1 cellular context compared by ENCODE assay signal in the genomic region with DNA sequence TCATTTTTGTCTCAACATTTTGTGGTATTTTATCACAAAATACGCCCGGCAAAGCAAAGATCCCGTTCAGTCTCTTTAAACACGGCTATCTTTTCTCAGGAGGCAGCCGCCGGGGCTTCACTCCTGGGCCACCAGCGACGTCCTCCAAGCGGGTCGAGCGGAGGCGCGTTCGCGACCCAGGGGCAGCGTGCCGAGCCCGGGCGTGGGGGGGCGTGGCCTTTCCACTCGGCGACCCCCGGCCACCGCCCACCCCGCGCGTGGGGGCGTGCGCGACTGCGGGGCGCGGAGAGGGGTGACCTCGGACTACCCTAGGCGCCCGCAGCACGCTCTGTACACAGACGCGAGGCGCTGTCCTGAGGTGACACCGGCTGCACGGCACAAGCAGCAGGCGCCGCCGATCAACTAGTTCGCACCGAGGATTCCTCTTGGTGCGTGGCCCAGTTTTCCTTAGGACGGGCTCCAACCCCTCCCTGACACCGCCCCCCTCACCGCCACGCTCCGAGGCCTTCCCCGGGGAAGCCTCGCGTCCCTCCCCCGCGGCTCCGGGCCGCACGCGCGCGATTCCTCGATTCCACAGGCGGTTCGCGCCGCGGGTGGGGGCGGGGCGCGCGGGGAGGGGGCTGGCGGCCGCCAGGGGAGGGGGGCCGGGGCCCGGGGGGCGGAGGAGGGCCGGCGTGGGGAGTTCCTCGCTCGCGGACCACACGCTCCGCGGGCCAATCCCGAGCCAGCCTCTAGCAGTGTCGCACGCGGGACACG.
TF ChIP-seq lines count a peak whose summit lies in the region.

No MANE protein-coding gene starts in this region.

TF ChIP-seq in HepG2, 621 proteins besides CTCF, POLR2A, EP300 and RAD21 (continued from another document and continues in another):
- TF ChIP-seq, protein P1, sequence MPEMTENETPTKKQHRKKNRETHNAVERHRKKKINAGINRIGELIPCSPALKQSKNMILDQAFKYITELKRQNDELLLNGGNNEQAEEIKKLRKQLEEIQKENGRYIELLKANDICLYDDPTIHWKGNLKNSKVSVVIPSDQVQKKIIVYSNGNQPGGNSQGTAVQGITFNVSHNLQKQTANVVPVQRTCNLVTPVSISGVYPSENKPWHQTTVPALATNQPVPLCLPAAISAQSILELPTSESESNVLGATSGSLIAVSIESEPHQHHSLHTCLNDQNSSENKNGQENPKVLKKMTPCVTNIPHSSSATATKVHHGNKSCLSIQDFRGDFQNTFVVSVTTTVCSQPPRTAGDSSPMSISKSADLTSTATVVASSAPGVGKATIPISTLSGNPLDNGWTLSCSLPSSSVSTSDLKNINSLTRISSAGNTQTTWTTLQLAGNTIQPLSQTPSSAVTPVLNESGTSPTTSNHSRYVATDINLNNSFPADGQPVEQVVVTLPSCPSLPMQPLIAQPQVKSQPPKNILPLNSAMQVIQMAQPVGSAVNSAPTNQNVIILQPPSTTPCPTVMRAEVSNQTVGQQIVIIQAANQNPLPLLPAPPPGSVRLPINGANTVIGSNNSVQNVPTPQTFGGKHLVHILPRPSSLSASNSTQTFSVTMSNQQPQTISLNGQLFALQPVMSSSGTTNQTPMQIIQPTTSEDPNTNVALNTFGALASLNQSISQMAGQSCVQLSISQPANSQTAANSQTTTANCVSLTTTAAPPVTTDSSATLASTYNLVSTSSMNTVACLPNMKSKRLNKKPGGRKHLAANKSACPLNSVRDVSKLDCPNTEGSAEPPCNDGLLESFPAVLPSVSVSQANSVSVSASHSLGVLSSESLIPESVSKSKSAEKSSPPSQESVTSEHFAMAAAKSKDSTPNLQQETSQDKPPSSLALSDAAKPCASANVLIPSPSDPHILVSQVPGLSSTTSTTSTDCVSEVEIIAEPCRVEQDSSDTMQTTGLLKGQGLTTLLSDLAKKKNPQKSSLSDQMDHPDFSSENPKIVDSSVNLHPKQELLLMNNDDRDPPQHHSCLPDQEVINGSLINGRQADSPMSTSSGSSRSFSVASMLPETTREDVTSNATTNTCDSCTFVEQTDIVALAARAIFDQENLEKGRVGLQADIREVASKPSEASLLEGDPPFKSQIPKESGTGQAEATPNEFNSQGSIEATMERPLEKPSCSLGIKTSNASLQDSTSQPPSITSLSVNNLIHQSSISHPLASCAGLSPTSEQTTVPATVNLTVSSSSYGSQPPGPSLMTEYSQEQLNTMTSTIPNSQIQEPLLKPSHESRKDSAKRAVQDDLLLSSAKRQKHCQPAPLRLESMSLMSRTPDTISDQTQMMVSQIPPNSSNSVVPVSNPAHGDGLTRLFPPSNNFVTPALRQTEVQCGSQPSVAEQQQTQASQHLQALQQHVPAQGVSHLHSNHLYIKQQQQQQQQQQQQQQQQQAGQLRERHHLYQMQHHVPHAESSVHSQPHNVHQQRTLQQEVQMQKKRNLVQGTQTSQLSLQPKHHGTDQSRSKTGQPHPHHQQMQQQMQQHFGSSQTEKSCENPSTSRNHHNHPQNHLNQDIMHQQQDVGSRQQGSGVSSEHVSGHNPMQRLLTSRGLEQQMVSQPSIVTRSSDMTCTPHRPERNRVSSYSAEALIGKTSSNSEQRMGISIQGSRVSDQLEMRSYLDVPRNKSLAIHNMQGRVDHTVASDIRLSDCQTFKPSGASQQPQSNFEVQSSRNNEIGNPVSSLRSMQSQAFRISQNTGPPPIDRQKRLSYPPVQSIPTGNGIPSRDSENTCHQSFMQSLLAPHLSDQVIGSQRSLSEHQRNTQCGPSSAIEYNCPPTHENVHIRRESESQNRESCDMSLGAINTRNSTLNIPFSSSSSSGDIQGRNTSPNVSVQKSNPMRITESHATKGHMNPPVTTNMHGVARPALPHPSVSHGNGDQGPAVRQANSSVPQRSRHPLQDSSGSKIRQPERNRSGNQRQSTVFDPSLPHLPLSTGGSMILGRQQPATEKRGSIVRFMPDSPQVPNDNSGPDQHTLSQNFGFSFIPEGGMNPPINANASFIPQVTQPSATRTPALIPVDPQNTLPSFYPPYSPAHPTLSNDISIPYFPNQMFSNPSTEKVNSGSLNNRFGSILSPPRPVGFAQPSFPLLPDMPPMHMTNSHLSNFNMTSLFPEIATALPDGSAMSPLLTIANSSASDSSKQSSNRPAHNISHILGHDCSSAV (CRISPR knock-in tag; IDR thresholded peaks at IDR 0.05; ENCODE audit: borderline replicate concordance) = no peak
- TF ChIP-seq ZNF253 (CRISPR knock-in tag; IDR thresholded peaks at IDR 0.05; ENCODE audit: borderline replicate concordance) = peak; percentile 78; the same call in 1 of the 2 replicates
- no peak for TF ChIP-seq TCF12 (IDR thresholded peaks at IDR 0.05)
- TF ChIP-seq TCF12 (CRISPR knock-in tag; IDR thresholded peaks at IDR 0.05) = 0 out of 2 replicates have a peak, but pooled peaks have one; percentile 57
- peak; percentile 29; the same call in 1 of the 2 replicates for TF ChIP-seq ZNF607 (CRISPR knock-in tag; IDR thresholded peaks at IDR 0.05; ENCODE audit: borderline replicate concordance)
- no peak for TF ChIP-seq PITX1 (CRISPR knock-in tag; IDR thresholded peaks at IDR 0.05)
- 0 out of 2 replicates have a peak, but pooled peaks have one; percentile 36 for TF ChIP-seq KDM2A (CRISPR knock-in tag; IDR thresholded peaks at IDR 0.05; ENCODE audit: borderline replicate concordance, low read depth)
- no peak for TF ChIP-seq HMG20A (CRISPR knock-in tag; IDR thresholded peaks at IDR 0.05; ENCODE audit: borderline replicate concordance)
- 0 out of 2 replicates have a peak, but pooled peaks have one; percentile 40 for TF ChIP-seq JUND (CRISPR knock-in tag; IDR thresholded peaks at IDR 0.05)
- TF ChIP-seq, protein P2, sequence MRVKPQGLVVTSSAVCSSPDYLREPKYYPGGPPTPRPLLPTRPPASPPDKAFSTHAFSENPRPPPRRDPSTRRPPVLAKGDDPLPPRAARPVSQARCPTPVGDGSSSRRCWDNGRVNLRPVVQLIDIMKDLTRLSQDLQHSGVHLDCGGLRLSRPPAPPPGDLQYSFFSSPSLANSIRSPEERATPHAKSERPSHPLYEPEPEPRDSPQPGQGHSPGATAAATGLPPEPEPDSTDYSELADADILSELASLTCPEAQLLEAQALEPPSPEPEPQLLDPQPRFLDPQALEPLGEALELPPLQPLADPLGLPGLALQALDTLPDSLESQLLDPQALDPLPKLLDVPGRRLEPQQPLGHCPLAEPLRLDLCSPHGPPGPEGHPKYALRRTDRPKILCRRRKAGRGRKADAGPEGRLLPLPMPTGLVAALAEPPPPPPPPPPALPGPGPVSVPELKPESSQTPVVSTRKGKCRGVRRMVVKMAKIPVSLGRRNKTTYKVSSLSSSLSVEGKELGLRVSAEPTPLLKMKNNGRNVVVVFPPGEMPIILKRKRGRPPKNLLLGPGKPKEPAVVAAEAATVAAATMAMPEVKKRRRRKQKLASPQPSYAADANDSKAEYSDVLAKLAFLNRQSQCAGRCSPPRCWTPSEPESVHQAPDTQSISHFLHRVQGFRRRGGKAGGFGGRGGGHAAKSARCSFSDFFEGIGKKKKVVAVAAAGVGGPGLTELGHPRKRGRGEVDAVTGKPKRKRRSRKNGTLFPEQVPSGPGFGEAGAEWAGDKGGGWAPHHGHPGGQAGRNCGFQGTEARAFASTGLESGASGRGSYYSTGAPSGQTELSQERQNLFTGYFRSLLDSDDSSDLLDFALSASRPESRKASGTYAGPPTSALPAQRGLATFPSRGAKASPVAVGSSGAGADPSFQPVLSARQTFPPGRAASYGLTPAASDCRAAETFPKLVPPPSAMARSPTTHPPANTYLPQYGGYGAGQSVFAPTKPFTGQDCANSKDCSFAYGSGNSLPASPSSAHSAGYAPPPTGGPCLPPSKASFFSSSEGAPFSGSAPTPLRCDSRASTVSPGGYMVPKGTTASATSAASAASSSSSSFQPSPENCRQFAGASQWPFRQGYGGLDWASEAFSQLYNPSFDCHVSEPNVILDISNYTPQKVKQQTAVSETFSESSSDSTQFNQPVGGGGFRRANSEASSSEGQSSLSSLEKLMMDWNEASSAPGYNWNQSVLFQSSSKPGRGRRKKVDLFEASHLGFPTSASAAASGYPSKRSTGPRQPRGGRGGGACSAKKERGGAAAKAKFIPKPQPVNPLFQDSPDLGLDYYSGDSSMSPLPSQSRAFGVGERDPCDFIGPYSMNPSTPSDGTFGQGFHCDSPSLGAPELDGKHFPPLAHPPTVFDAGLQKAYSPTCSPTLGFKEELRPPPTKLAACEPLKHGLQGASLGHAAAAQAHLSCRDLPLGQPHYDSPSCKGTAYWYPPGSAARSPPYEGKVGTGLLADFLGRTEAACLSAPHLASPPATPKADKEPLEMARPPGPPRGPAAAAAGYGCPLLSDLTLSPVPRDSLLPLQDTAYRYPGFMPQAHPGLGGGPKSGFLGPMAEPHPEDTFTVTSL (CRISPR knock-in tag; IDR thresholded peaks at IDR 0.05; ENCODE audit: borderline replicate concordance) = no peak; the same call in 1 of the 2 replicates
- 0 out of 2 replicates have a peak, but pooled peaks have one; percentile 19 for TF ChIP-seq ZNF292 (CRISPR knock-in tag; IDR thresholded peaks at IDR 0.05; ENCODE audit: borderline replicate concordance, low read depth)
- TF ChIP-seq, protein P3, sequence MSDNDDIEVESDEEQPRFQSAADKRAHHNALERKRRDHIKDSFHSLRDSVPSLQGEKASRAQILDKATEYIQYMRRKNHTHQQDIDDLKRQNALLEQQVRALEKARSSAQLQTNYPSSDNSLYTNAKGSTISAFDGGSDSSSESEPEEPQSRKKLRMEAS (IDR thresholded peaks at IDR 0.05) = peak; percentile 91
- TF ChIP-seq REPIN1 (CRISPR knock-in tag; IDR thresholded peaks at IDR 0.05; ENCODE audit: borderline replicate concordance, low read depth) = no peak; the same call in 1 of the 2 replicates
- TF ChIP-seq, protein P4, sequence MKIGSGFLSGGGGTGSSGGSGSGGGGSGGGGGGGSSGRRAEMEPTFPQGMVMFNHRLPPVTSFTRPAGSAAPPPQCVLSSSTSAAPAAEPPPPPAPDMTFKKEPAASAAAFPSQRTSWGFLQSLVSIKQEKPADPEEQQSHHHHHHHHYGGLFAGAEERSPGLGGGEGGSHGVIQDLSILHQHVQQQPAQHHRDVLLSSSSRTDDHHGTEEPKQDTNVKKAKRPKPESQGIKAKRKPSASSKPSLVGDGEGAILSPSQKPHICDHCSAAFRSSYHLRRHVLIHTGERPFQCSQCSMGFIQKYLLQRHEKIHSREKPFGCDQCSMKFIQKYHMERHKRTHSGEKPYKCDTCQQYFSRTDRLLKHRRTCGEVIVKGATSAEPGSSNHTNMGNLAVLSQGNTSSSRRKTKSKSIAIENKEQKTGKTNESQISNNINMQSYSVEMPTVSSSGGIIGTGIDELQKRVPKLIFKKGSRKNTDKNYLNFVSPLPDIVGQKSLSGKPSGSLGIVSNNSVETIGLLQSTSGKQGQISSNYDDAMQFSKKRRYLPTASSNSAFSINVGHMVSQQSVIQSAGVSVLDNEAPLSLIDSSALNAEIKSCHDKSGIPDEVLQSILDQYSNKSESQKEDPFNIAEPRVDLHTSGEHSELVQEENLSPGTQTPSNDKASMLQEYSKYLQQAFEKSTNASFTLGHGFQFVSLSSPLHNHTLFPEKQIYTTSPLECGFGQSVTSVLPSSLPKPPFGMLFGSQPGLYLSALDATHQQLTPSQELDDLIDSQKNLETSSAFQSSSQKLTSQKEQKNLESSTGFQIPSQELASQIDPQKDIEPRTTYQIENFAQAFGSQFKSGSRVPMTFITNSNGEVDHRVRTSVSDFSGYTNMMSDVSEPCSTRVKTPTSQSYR (CRISPR knock-in tag; IDR thresholded peaks at IDR 0.05; ENCODE audit: borderline replicate concordance) = 0 out of 2 replicates have a peak, but pooled peaks have one; percentile 12
- TF ChIP-seq, protein P5, sequence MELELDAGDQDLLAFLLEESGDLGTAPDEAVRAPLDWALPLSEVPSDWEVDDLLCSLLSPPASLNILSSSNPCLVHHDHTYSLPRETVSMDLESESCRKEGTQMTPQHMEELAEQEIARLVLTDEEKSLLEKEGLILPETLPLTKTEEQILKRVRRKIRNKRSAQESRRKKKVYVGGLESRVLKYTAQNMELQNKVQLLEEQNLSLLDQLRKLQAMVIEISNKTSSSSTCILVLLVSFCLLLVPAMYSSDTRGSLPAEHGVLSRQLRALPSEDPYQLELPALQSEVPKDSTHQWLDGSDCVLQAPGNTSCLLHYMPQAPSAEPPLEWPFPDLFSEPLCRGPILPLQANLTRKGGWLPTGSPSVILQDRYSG (CRISPR knock-in tag; IDR thresholded peaks at IDR 0.05) = no peak
- no peak for TF ChIP-seq HHEX (CRISPR knock-in tag; IDR thresholded peaks at IDR 0.05)
- TF ChIP-seq KDM4B (CRISPR knock-in tag; IDR thresholded peaks at IDR 0.05) = 0 out of 2 replicates have a peak, but pooled peaks have one; percentile 68
- TF ChIP-seq CHD2 (IDR thresholded peaks at IDR 0.05; ENCODE audit: low read depth, low read length) = peak; percentile 45; the same call in 1 of the 2 replicates
- no peak for TF ChIP-seq NCOA1 (CRISPR knock-in tag; IDR thresholded peaks at IDR 0.05)
- TF ChIP-seq ZNF850 (CRISPR knock-in tag; conservative IDR thresholded peaks at IDR 0.05) = 0 out of 2 replicates have a peak, but pooled peaks have one; percentile 27
- 0 out of 2 replicates have a peak, but pooled peaks have one; percentile 20 for TF ChIP-seq ZNF160 (CRISPR knock-in tag; IDR thresholded peaks at IDR 0.05)
- peak; percentile 81; the same call in 1 of the 2 replicates for TF ChIP-seq ZNF772 (CRISPR knock-in tag; IDR thresholded peaks at IDR 0.05)
- 0 out of 2 replicates have a peak, but pooled peaks have one; percentile 26 for TF ChIP-seq FOXO1 (CRISPR knock-in tag; IDR thresholded peaks at IDR 0.05)
- peak in 1 of 2 experiments; percentile 74; a peak in 2 of 4 replicates for TF ChIP-seq NR2F1 (CRISPR knock-in tag; IDR thresholded peaks at IDR 0.05)
- TF ChIP-seq, protein P6, sequence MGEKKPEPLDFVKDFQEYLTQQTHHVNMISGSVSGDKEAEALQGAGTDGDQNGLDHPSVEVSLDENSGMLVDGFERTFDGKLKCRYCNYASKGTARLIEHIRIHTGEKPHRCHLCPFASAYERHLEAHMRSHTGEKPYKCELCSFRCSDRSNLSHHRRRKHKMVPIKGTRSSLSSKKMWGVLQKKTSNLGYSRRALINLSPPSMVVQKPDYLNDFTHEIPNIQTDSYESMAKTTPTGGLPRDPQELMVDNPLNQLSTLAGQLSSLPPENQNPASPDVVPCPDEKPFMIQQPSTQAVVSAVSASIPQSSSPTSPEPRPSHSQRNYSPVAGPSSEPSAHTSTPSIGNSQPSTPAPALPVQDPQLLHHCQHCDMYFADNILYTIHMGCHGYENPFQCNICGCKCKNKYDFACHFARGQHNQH (CRISPR knock-in tag; IDR thresholded peaks at IDR 0.05) = no peak
- TF ChIP-seq ZNF557 (CRISPR knock-in tag; IDR thresholded peaks at IDR 0.05) = no peak
- TF ChIP-seq, protein P7, sequence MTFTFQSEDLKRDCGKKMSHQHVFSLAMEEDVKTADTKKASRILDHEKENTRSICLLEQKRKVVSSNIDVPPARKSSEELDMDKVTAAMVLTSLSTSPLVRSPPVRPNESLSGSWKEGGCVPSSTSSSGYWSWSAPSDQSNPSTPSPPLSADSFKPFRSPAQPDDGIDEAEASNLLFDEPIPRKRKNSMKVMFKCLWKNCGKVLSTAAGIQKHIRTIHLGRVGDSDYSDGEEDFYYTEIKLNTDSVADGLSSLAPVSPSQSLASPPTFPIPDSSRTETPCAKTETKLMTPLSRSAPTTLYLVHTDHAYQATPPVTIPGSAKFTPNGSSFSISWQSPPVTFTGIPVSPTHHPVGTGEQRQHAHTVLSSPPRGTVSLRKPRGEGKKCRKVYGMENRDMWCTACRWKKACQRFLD (CRISPR knock-in tag; IDR thresholded peaks at IDR 0.05; ENCODE audit: borderline replicate concordance) = no peak
- no peak; the same call in 1 of the 2 replicates for TF ChIP-seq ZNF350 (CRISPR knock-in tag; IDR thresholded peaks at IDR 0.05; ENCODE audit: borderline replicate concordance, low read depth)
- TF ChIP-seq SP1 (IDR thresholded peaks at IDR 0.05) = no peak
- TF ChIP-seq SP1 (CRISPR knock-in tag; IDR thresholded peaks at IDR 0.05) = no peak; the same call in 1 of the 2 replicates
- TF ChIP-seq ZSCAN9 (CRISPR knock-in tag; IDR thresholded peaks at IDR 0.05; ENCODE audit: borderline replicate concordance) = peak; percentile 58
